In genomic region chr11:60633645-60634044, GRCh38 we compare ENCODE assay signal across 15 cellular contexts.
DNase-seq lines count a peak whose midpoint lies in the region; ATAC-seq, FAIRE-seq and TF ChIP-seq lines count a peak whose summit lies in the region.
"Had no signal": no experiment of that assay in that cellular context is flagged by ENCODE, and none has a peak within 500 bp of the region (broad histone marks: within the 10 kb centered on the region; RNA-seq: fewer than 3 reads in every experiment).

No MANE protein-coding gene starts in this region.

- no peak for DNase-seq in GM12891 (ENCODE audit: insufficient read length, low spot score)
- no peak for DNase-seq in NCI-H2171 treated with DMSO at 0.1 percent for 48 hours (lab: John Stamatoyannopoulos, UW)
- no peak for DNase-seq in NCI-H1092 treated with DMSO at 0.1 percent for 48 hours (lab: John Stamatoyannopoulos, UW)
- no peak for DNase-seq in stimulated activated CD4-positive, alpha-beta T cell treated with anti-CD3 and anti-CD28 coated beads, Interleukin-2, amount 100 ng/mL, for 24 hours
- DNase-seq: activated CD8-positive, alpha-beta T cell treated with anti-CD3 and anti-CD28 coated beads, Interleukin-2, amount 10 ng/mL, durations not matched to agents 7 days and 5 days; activated naive CD8-positive, alpha-beta T cell treated with anti-CD3 and anti-CD28 coated beads for 36 hours; GOT3; naive thymus-derived CD4-positive, alpha-beta T cell; NCI-H187 treated with DMSO at 0.1 percent for 48 hours had no signal

- peak; percentile 76 for FAIRE-seq in GM12891 (lab: Jason Lieb, UNC)
- FAIRE-seq: colon, HepG2 had no signal

- no peak for TF ChIP-seq POLR2A in GM12891 (IDR thresholded peaks at IDR 0.05; ENCODE audit: low read depth, low read length)

- ATAC-seq in GM19438 (IDR thresholded peaks at IDR 0.05; ENCODE audit: low read depth, unreplicated experiment) (peak; percentile 58), HG02798 (IDR thresholded peaks at IDR 0.05; ENCODE audit: poor library complexity, unreplicated experiment) (peak; percentile 82), HG03558 (IDR thresholded peaks at IDR 0.05; ENCODE audit: extremely low read depth, unreplicated experiment) (peak; percentile 48), GM18517 (IDR thresholded peaks at IDR 0.05; ENCODE audit: unreplicated experiment) (no peak)
- ATAC-seq: activated CD8-positive, alpha-beta T cell treated with anti-CD3 and anti-CD28 coated beads, Interleukin-2, amount 10 ng/mL, durations not matched to agents 7 days and 5 days; HepG2; naive thymus-derived CD4-positive, alpha-beta T cell had no signal

TF ChIP-seq in GM12891, 5 proteins besides CTCF, POLR2A, EP300 and RAD21:
- no peak for TF ChIP-seq TAF1 (IDR thresholded peaks at IDR 0.05; ENCODE audit: low read depth, low read length)
- TF ChIP-seq POLR2AphosphoS5 (IDR thresholded peaks at IDR 0.05; ENCODE audit: low read depth, low read length) = no peak
- peak; percentile 40; the same call in 1 of the 2 replicates for TF ChIP-seq POU2F2 (IDR thresholded peaks at IDR 0.05; ENCODE audit: low read depth, low read length)
- TF ChIP-seq SPI1 (IDR thresholded peaks at IDR 0.05; ENCODE audit: low read depth, low read length) = no peak
